9 cellular contexts compared by ENCODE assay signal in genomic region chr15:80179025-80179759, GRCh38. TPM values are rescaled to one million over a fixed set of nuclear protein-coding genes. Genes with fewer than 3 reads are reported as not detected.
DNase-seq lines count a peak whose midpoint lies in the region; ATAC-seq and TF ChIP-seq lines count a peak whose summit lies in the region.
"Had no signal": no experiment of that assay in that cellular context is flagged by ENCODE, and none has a peak within 500 bp of the region (broad histone marks: within the 10 kb centered on the region; RNA-seq: fewer than 3 reads in every experiment).

No MANE protein-coding gene starts in this region.

- peaks cover 16% of the 10 kb centered on the region for H3F3A ChIP-seq in SK-N-SH (replicated peaks; ENCODE audit: insufficient read depth)

- TF ChIP-seq CTCF in SK-N-SH (IDR thresholded peaks at IDR 0.05), result no peak
- no peak for TF ChIP-seq CTCF in fibroblast of the aortic adventitia (IDR thresholded peaks at IDR 0.05; ENCODE audit: insufficient read depth, low read length)

- DNase-seq in HCEC 1CT (peak; percentile 95), SK-N-SH (no peak), fibroblast of the aortic adventitia (ENCODE audit: low read depth) (peak; percentile 86), activated gamma-delta T cell treated with Interleukin-2 at 50 U/mL for 16 hours (no peak)
- DNase-seq in stimulated activated effector memory CD8-positive, alpha-beta T cell treated with anti-CD3 and anti-CD28 coated beads, Interleukin-12 subunit alpha, Interleukin-12 subunit beta, amount 100 ng/mL, for 72 hours (ENCODE audit: low spot score in 2 of 2), result no peak
- DNase-seq: erythroblast, T-helper 9 cell had no signal

- no peaks in the 10 kb centered on the region for H3K9me3 Mint-ChIP-seq in stimulated activated effector memory CD8-positive, alpha-beta T cell treated with anti-CD3 and anti-CD28 coated beads, Interleukin-12 subunit alpha, Interleukin-12 subunit beta, amount 100 ng/mL, for 72 hours

- no peak overlapping the region for H3K4me3 Mint-ChIP-seq in stimulated activated effector memory CD8-positive, alpha-beta T cell treated with anti-CD3 and anti-CD28 coated beads, Interleukin-12 subunit alpha, Interleukin-12 subunit beta, amount 100 ng/mL, for 72 hours

- no peaks in the 10 kb centered on the region for H3K27me3 ChIP-seq in SK-N-SH (ENCODE audit: insufficient read depth)

- H3K79me2 ChIP-seq in SK-N-SH (ENCODE audit: insufficient read depth), result no peaks in the 10 kb centered on the region

- peak overlapping the region; percentile 42; the same call in 1 of the 2 replicates for H3K4me2 ChIP-seq in SK-N-SH

- CTCF ChIA-PET in SK-N-SH (lab: Yijun Ruan, JAX), result no interaction called here

- peak overlapping the region in 1 of 2 experiments; percentile 59; a peak in 2 of 4 replicates for H3K27ac ChIP-seq in SK-N-SH (ENCODE audit: low read depth in 2 of 2, low read length in 1 of 2)

- H3K9ac ChIP-seq in SK-N-SH, result no peak overlapping the region

- H3K9me3 ChIP-seq in SK-N-SH, result no peaks in the 10 kb centered on the region

- peaks cover 51% of the 10 kb centered on the region for H3K36me3 Mint-ChIP-seq in stimulated activated effector memory CD8-positive, alpha-beta T cell treated with anti-CD3 and anti-CD28 coated beads, Interleukin-12 subunit alpha, Interleukin-12 subunit beta, amount 100 ng/mL, for 72 hours

- ATAC-seq in stimulated activated effector memory CD8-positive, alpha-beta T cell treated with anti-CD3 and anti-CD28 coated beads, Interleukin-12 subunit alpha, Interleukin-12 subunit beta, amount 100 ng/mL, for 72 hours, result peak; percentile 42
- ATAC-seq in GM21737 (IDR thresholded peaks at IDR 0.05; ENCODE audit: unreplicated experiment) (no peak), HG02588 (IDR thresholded peaks at IDR 0.05; ENCODE audit: unreplicated experiment) (no peak)

- no peak overlapping the region for H2AFZ ChIP-seq in SK-N-SH (ENCODE audit: low read depth)

- TF ChIP-seq EP300 in SK-N-SH (IDR thresholded peaks at IDR 0.05; ENCODE audit: borderline replicate concordance in 1 of 2, low read depth in 1 of 2, low read length in 1 of 2), result peak in 1 of 2 experiments; percentile 34; a peak in 1 of 4 replicates

- peaks cover 0 to 11% of the 10 kb centered on the region in 2 experiments; a peak in 2 of 4 replicates for H3K4me1 ChIP-seq in SK-N-SH (ENCODE audit: control insufficient read depth in 1 of 2, insufficient read depth in 2 of 2, low read depth in 1 of 2, low read length in 1 of 2)

- TF ChIP-seq RAD21 in SK-N-SH (IDR thresholded peaks at IDR 0.05; ENCODE audit: low read length), result no peak

- H3K4me3 ChIP-seq in SK-N-SH (ENCODE audit: low read depth in 2 of 2, low read length in 1 of 2), result no peak overlapping the region
- no peak overlapping the region for H3K4me3 ChIP-seq in fibroblast of the aortic adventitia (ENCODE audit: low read depth, low read length)

- 53% methylated on average over 12 of the region's 17 CpGs for WGBS in SK-N-SH (ENCODE audit: low lambda C conversion rate)

- no peaks in the 10 kb centered on the region for H3K9me2 ChIP-seq in SK-N-SH

- POLR2A ChIA-PET in SK-N-SH (lab: Yijun Ruan, JAX), result no interaction called here

- H3K4me1 Mint-ChIP-seq in stimulated activated effector memory CD8-positive, alpha-beta T cell treated with anti-CD3 and anti-CD28 coated beads, Interleukin-12 subunit alpha, Interleukin-12 subunit beta, amount 100 ng/mL, for 72 hours, result no peaks in the 10 kb centered on the region

- H4K20me1 ChIP-seq in SK-N-SH (ENCODE audit: insufficient read depth), result no peaks in the 10 kb centered on the region

- H3K36me3 ChIP-seq in SK-N-SH (replicated peaks in 1 of 2; ENCODE audit: control insufficient read depth in 1 of 2, insufficient read depth in 2 of 2, low read length in 1 of 2), result peaks cover 14 to 27% of the 10 kb centered on the region in 2 experiments

- H3K27ac Mint-ChIP-seq in stimulated activated effector memory CD8-positive, alpha-beta T cell treated with anti-CD3 and anti-CD28 coated beads, Interleukin-12 subunit alpha, Interleukin-12 subunit beta, amount 100 ng/mL, for 72 hours, result no peak overlapping the region

TF ChIP-seq in SK-N-SH, 30 proteins besides CTCF, POLR2A, EP300 and RAD21:
- TF ChIP-seq, protein P1, sequence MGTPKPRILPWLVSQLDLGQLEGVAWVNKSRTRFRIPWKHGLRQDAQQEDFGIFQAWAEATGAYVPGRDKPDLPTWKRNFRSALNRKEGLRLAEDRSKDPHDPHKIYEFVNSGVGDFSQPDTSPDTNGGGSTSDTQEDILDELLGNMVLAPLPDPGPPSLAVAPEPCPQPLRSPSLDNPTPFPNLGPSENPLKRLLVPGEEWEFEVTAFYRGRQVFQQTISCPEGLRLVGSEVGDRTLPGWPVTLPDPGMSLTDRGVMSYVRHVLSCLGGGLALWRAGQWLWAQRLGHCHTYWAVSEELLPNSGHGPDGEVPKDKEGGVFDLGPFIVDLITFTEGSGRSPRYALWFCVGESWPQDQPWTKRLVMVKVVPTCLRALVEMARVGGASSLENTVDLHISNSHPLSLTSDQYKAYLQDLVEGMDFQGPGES (IDR thresholded peaks at IDR 0.05; ENCODE audit: low read depth, low read length), result no peak
- TF ChIP-seq MEF2A (IDR thresholded peaks at IDR 0.05; ENCODE audit: borderline replicate concordance, low read depth) (peak; percentile 84), FOSL2 (IDR thresholded peaks at IDR 0.05; ENCODE audit: borderline replicate concordance, low read depth) (peak; percentile 90), TCF12 (IDR thresholded peaks at IDR 0.05) (peak; percentile 38; the same call in 1 of the 2 replicates), POLR2AphosphoS5 (IDR thresholded peaks at IDR 0.05; ENCODE audit: low read depth, low read length) (peak; percentile 53; the same call in 1 of the 2 replicates), JUND (IDR thresholded peaks at IDR 0.05) (peak; percentile 60), NFIC (IDR thresholded peaks at IDR 0.05; ENCODE audit: borderline replicate concordance) (peak; percentile 29; the same call in 1 of the 2 replicates)
- TF ChIP-seq, protein P2, sequence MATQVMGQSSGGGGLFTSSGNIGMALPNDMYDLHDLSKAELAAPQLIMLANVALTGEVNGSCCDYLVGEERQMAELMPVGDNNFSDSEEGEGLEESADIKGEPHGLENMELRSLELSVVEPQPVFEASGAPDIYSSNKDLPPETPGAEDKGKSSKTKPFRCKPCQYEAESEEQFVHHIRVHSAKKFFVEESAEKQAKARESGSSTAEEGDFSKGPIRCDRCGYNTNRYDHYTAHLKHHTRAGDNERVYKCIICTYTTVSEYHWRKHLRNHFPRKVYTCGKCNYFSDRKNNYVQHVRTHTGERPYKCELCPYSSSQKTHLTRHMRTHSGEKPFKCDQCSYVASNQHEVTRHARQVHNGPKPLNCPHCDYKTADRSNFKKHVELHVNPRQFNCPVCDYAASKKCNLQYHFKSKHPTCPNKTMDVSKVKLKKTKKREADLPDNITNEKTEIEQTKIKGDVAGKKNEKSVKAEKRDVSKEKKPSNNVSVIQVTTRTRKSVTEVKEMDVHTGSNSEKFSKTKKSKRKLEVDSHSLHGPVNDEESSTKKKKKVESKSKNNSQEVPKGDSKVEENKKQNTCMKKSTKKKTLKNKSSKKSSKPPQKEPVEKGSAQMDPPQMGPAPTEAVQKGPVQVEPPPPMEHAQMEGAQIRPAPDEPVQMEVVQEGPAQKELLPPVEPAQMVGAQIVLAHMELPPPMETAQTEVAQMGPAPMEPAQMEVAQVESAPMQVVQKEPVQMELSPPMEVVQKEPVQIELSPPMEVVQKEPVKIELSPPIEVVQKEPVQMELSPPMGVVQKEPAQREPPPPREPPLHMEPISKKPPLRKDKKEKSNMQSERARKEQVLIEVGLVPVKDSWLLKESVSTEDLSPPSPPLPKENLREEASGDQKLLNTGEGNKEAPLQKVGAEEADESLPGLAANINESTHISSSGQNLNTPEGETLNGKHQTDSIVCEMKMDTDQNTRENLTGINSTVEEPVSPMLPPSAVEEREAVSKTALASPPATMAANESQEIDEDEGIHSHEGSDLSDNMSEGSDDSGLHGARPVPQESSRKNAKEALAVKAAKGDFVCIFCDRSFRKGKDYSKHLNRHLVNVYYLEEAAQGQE (IDR thresholded peaks at IDR 0.05; ENCODE audit: low read depth, low read length), result no peak
- TF ChIP-seq, protein P3, sequence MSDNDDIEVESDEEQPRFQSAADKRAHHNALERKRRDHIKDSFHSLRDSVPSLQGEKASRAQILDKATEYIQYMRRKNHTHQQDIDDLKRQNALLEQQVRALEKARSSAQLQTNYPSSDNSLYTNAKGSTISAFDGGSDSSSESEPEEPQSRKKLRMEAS (IDR thresholded peaks at IDR 0.05; ENCODE audit: low read depth), result peak; percentile 31; the same call in 1 of the 2 replicates

RNA-seq across cellular contexts. Expression of gene FAH, which starts 26.4 kb away (rescaled TPM):
- polyA plus RNA-seq in SK-N-SH (2012; rRNA removed), result 34.9 and 36.9 TPM in 2 replicates
- 24.4 and 27.8 TPM in 2 replicates for polyA plus RNA-seq in SK-N-SH (2012; cell fraction: cytosol; rRNA removed)
- polyA plus RNA-seq in SK-N-SH (2012; cell fraction: nucleus; rRNA removed), result 64.1 and 93.9 TPM in 2 replicates
- total RNA-seq in fibroblast of the aortic adventitia (ENCODE audit: low replicate concordance), result 28.9 and 38.1 TPM in 2 replicates

Comparison
In these comparisons a context has a peak if more than half of its experiments do, and no peak if none do; other contexts are left out.
1. DNase-seq: peak in HCEC 1CT (single experiment) and fibroblast of the aortic adventitia (single experiment); none in SK-N-SH (single experiment), stimulated activated effector memory CD8-positive, alpha-beta T cell treated with anti-CD3 and anti-CD28 coated beads, Interleukin-12 subunit alpha, Interleukin-12 subunit beta, amount 100 ng/mL, for 72 hours (0 of 2) and activated gamma-delta T cell treated with Interleukin-2 at 50 U/mL for 16 hours (single experiment).